In genomic region chr4:144634978-144635747, GRCh38 we compare ENCODE assay signal across 11 cellular contexts. TPM values are rescaled to one million over a fixed set of nuclear protein-coding genes. Genes with fewer than 3 reads are reported as not detected.
DNase-seq lines count a peak whose midpoint lies in the region; ATAC-seq, FAIRE-seq and TF ChIP-seq lines count a peak whose summit lies in the region.
"Had no signal": no experiment of that assay in that cellular context is flagged by ENCODE, and none has a peak within 500 bp of the region (broad histone marks: within the 10 kb centered on the region; RNA-seq: fewer than 3 reads in every experiment).

No MANE protein-coding gene starts in this region.

- peak overlapping the region; percentile 15 for H2AFZ ChIP-seq in neuronal stem cell (ENCODE audit: low read length)

- no peak overlapping the region for H2BK5ac ChIP-seq in neuronal stem cell (ENCODE audit: low read length)

- no peak overlapping the region for H3K4me2 ChIP-seq in neuronal stem cell (ENCODE audit: insufficient read depth, low read length, poor library complexity, severe bottlenecking)

- H3K9me3 ChIP-seq in neuronal stem cell (replicated peaks in 1 of 2; ENCODE audit: control insufficient read depth in 2 of 2, insufficient read depth in 1 of 2, low read depth in 1 of 2, low read length in 2 of 2) (no peaks in the 10 kb centered on the region), heart left ventricle (peaks cover 0 to 13% (median 0%) of the 10 kb centered on the region in 12 donors), thyroid gland (no peaks in the 10 kb centered on the region)

- no peak overlapping the region for H2AK5ac ChIP-seq in neuronal stem cell (ENCODE audit: low read depth, low read length)

- no peak overlapping the region for H4K8ac ChIP-seq in neuronal stem cell (ENCODE audit: low read depth, low read length)

- no peak overlapping the region for H3K4me3 ChIP-seq in neuronal stem cell (ENCODE audit: low read length in 2 of 2)
- no peak overlapping the region for H3K4me3 ChIP-seq in heart left ventricle
- H3K4me3 ChIP-seq in thyroid gland (replicated peaks in 1 of 3), result no peak overlapping the region
- H3K4me3 ChIP-seq: SJCRH30 had no signal

- H3K27me3 ChIP-seq in neuronal stem cell (ENCODE audit: control insufficient read depth in 3 of 3, insufficient read depth in 3 of 3, low read depth in 1 of 3, low read length in 3 of 3) (no peaks in the 10 kb centered on the region), heart left ventricle (peaks cover 0 to 8% (median 0%) of the 10 kb centered on the region in 9 donors), thyroid gland (no peaks in the 10 kb centered on the region)
- H3K27me3 ChIP-seq: SJCRH30 had no signal

- DNase-seq in GM19239 (ENCODE audit: insufficient read length, low spot score) (no peak), neuronal stem cell (ENCODE audit: low spot score) (no peak), heart left ventricle (no peak), thyroid gland (no peak)
- no peak for DNase-seq in activated CD4-positive, alpha-beta T cell treated with anti-CD3 and anti-CD28 coated beads for 1 hour
- DNase-seq: activated naive CD8-positive, alpha-beta T cell treated with anti-CD3 and anti-CD28 coated beads, Interleukin-2, amount 10 ng/mL, durations not matched to agents 7 days and 5 days; KBM-7; NCI-H446; SJCRH30 had no signal

- no peak for TF ChIP-seq POLR2A in heart left ventricle (IDR thresholded peaks at IDR 0.05)
- no peak for TF ChIP-seq POLR2A in thyroid gland (IDR thresholded peaks at IDR 0.05)

- ATAC-seq in HG02588 (IDR thresholded peaks at IDR 0.05; ENCODE audit: unreplicated experiment), result peak; percentile 100
- ATAC-seq in HG03342 (IDR thresholded peaks at IDR 0.05; ENCODE audit: unreplicated experiment), result peak; percentile 99
- ATAC-seq in heart left ventricle, result no peak

- H3K79me1 ChIP-seq in neuronal stem cell (ENCODE audit: low read depth, low read length), result no peaks in the 10 kb centered on the region

- H3K27ac ChIP-seq in neuronal stem cell (replicated peaks; ENCODE audit: low read length), result no peak overlapping the region
- no peak overlapping the region for H3K27ac ChIP-seq in heart left ventricle
- no peak overlapping the region for H3K27ac ChIP-seq in thyroid gland
- H3K27ac ChIP-seq: SJCRH30 had no signal

- H3K14ac ChIP-seq in neuronal stem cell (ENCODE audit: low read length), result no peak overlapping the region

- TF ChIP-seq CTCF in heart left ventricle (IDR thresholded peaks at IDR 0.05) (no peak), thyroid gland (IDR thresholded peaks at IDR 0.05) (no peak)

- intact Hi-C loops in heart left ventricle (cut with DNase I), result no loop called here
- intact Hi-C loops in thyroid gland (cut with DNase I), result no loop called here

- H2BK15ac ChIP-seq in neuronal stem cell (ENCODE audit: low read length), result no peak overlapping the region

- H2BK12ac ChIP-seq in neuronal stem cell (ENCODE audit: low read length), result no peak overlapping the region

- H4K91ac ChIP-seq in neuronal stem cell (ENCODE audit: low read depth, low read length, poor library complexity), result no peak overlapping the region

- peak; percentile 85 for FAIRE-seq in GM19239 (lab: Jason Lieb, UNC)

- no peak overlapping the region for H2BK120ac ChIP-seq in neuronal stem cell (ENCODE audit: low read depth, low read length)

- no peak overlapping the region for H3K4ac ChIP-seq in neuronal stem cell (ENCODE audit: low read length)

- H3K23ac ChIP-seq in neuronal stem cell (ENCODE audit: low read depth, low read length, poor library complexity), result no peak overlapping the region

- no peak overlapping the region for H3K18ac ChIP-seq in neuronal stem cell (ENCODE audit: low read length)

- H3K36me3 ChIP-seq in neuronal stem cell (replicated peaks in 1 of 2; ENCODE audit: control insufficient read depth in 2 of 2, insufficient read depth in 2 of 2, low read length in 2 of 2) (no peaks in the 10 kb centered on the region), heart left ventricle (no peaks in the 10 kb centered on the region), thyroid gland (no peaks in the 10 kb centered on the region)
- H3K36me3 ChIP-seq: SJCRH30 had no signal

- H3K4me1 ChIP-seq in neuronal stem cell (ENCODE audit: control insufficient read depth in 2 of 2, insufficient read depth in 1 of 2, low read depth in 1 of 2, low read length in 2 of 2) (no peaks in the 10 kb centered on the region), heart left ventricle (no peaks in the 10 kb centered on the region), thyroid gland (no peaks in the 10 kb centered on the region)
- H3K4me1 ChIP-seq: SJCRH30 had no signal

- WGBS in neuronal stem cell (ENCODE audit: extremely low coverage in 2 of 2, insufficient read length in 2 of 2, insufficient replicate concordance in 1 of 2), 2 donors, result no CpG with 5 or more reads among the region's 6 CpGs
- 91 to 93% (median 91%) methylated on average over 6 of the region's 6 CpGs for WGBS in heart left ventricle, 4 donors
- 86 to 88% methylated on average over 6 of the region's 6 CpGs for WGBS in thyroid gland, 2 donors

- no peak overlapping the region for H3K9ac ChIP-seq in neuronal stem cell (ENCODE audit: low read depth, low read length, poor library complexity)

RNA-seq across cellular contexts. Expression of gene HHIP, which starts 10.8 kb away (rescaled TPM):
- 0.06 TPM for polyA plus RNA-seq in neuronal stem cell (2013, experiment 1 of 2)
- 0.06 TPM for polyA plus RNA-seq in neuronal stem cell (2013, experiment 2 of 2)
- 1 to 10 TPM in 1 of 9 donors, under 1 TPM in 3, not detected in 5; 0.04 to 3.8 (median 0.18) TPM for total RNA-seq in heart left ventricle
- polyA plus RNA-seq in heart left ventricle, result under 1 TPM in 1 of 2 donors, not detected in 1; 0.04 TPM
- under 1 TPM; 0.33 to 0.81 (median 0.47) TPM for total RNA-seq in thyroid gland
- total RNA-seq: activated naive CD8-positive, alpha-beta T cell treated with anti-CD3 and anti-CD28 coated beads, Interleukin-2, amount 10 ng/mL, durations not matched to agents 7 days and 5 days had no signal

Comparison
In these comparisons a context has a peak if more than half of its experiments do, and no peak if none do; other contexts are left out.
1. ATAC-seq: peak in HG02588 (single experiment) and HG03342 (single experiment); none in heart left ventricle (0 of 4).